In genomic region chr7:50330254-50330653, GRCh38 we compare ENCODE assay signal across 1 cellular context.
TF ChIP-seq lines count a peak whose summit lies in the region.

No MANE protein-coding gene starts in this region.

TF ChIP-seq in WTC11, 78 proteins besides CTCF, POLR2A, EP300 and RAD21 (continued from another document):
- TF ChIP-seq STAT6 (CRISPR knock-in tag; conservative IDR thresholded peaks at IDR 0.05; ENCODE audit: low read depth), result no peak
- no peak for TF ChIP-seq TEAD1 (CRISPR knock-in tag; IDR thresholded peaks at IDR 0.05)
- TF ChIP-seq, protein P1, sequence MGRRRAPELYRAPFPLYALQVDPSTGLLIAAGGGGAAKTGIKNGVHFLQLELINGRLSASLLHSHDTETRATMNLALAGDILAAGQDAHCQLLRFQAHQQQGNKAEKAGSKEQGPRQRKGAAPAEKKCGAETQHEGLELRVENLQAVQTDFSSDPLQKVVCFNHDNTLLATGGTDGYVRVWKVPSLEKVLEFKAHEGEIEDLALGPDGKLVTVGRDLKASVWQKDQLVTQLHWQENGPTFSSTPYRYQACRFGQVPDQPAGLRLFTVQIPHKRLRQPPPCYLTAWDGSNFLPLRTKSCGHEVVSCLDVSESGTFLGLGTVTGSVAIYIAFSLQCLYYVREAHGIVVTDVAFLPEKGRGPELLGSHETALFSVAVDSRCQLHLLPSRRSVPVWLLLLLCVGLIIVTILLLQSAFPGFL (CRISPR knock-in tag; IDR thresholded peaks at IDR 0.05; ENCODE audit: borderline replicate concordance), result no peak
- no peak for TF ChIP-seq TEAD4 (CRISPR knock-in tag; IDR thresholded peaks at IDR 0.05)
- no peak for TF ChIP-seq USF1 (CRISPR knock-in tag; IDR thresholded peaks at IDR 0.05)
- no peak for TF ChIP-seq OVOL2 (CRISPR knock-in tag; IDR thresholded peaks at IDR 0.05; ENCODE audit: borderline replicate concordance)
- TF ChIP-seq ZBTB43 (CRISPR knock-in tag; IDR thresholded peaks at IDR 0.05), result no peak
